Comparison of ENCODE assay signal across 39 cellular contexts in genomic region chr12:19224746-19225145, GRCh38.
"Had no signal": no experiment of that assay in that cellular context is flagged by ENCODE, and none has a peak within 500 bp of the region (broad histone marks: within the 10 kb centered on the region; RNA-seq: fewer than 3 reads in every experiment).

No MANE protein-coding gene starts in this region.

- H3K9me3 Mint-ChIP-seq: activated CD4-positive, alpha-beta T cell treated with anti-CD3 and anti-CD28 coated beads, Interleukin-2, amount 10 ng/mL, durations not matched to agents 7 days and 5 days; activated naive CD4-positive, alpha-beta T cell treated with anti-CD3 and anti-CD28 coated beads, Interleukin-2, amount 10 ng/mL, durations not matched to agents 7 days and 5 days; activated naive CD4-positive, alpha-beta T cell treated with anti-CD3 and anti-CD28 coated beads, Interleukin-2, amount 50 U/mL, for 24 hours; activated naive CD8-positive, alpha-beta T cell treated with anti-CD3 and anti-CD28 coated beads, Interleukin-2, amount 50 U/mL, for 24 hours; activated T-cell treated with anti-CD3 and anti-CD28 coated beads, Interleukin-2, amount 50 U/mL, for 24 hours; activated T-helper 2 cell treated with anti-CD3 and anti-CD28 coated beads, Interferon-gamma antibody, Interleukin-2, Interleukin-4, amounts not matched to agents 10 μg/mL and 5 μg/mL and 100 μg/mL, durations not matched to agents 14 hours and 24 hours and 36 hours; central memory CD8-positive, alpha-beta T cell; T-helper 1 cell treated with Interleukin-12 subunit alpha and Interleukin-12 subunit beta and Interleukin-4 antibody, amounts not matched to agents 30 μg/mL and 1 μg/mL, for 36 hours; T-helper 2 cell treated with Interferon-gamma antibody and Interleukin-4, amounts not matched to agents 5 μg/mL and 100 μg/mL, for 36 hours had no signal

- H3K4me1 Mint-ChIP-seq: activated CD4-positive, alpha-beta T cell treated with anti-CD3 and anti-CD28 coated beads, Interleukin-2, amount 10 ng/mL, durations not matched to agents 7 days and 5 days; activated naive CD4-positive, alpha-beta T cell treated with anti-CD3 and anti-CD28 coated beads, Interleukin-2, amount 10 ng/mL, durations not matched to agents 7 days and 5 days; activated naive CD4-positive, alpha-beta T cell treated with anti-CD3 and anti-CD28 coated beads, Interleukin-2, amount 50 U/mL, for 24 hours; activated naive CD8-positive, alpha-beta T cell treated with anti-CD3 and anti-CD28 coated beads, Interleukin-2, amount 10 ng/mL, durations not matched to agents 7 days and 5 days; activated naive CD8-positive, alpha-beta T cell treated with anti-CD3 and anti-CD28 coated beads, Interleukin-2, amount 50 U/mL, for 24 hours; central memory CD8-positive, alpha-beta T cell had no signal

- DNase-seq: activated CD4-positive, alpha-beta memory T cell treated with anti-CD3 and anti-CD28 coated beads, Interleukin-2, amount 10 ng/mL, durations not matched to agents 7 days and 5 days; activated CD4-positive, alpha-beta T cell treated with anti-CD3 and anti-CD28 coated beads for 1 hour; activated CD4-positive, alpha-beta T cell treated with anti-CD3 and anti-CD28 coated beads for 36 hours; activated CD4-positive, alpha-beta T cell treated with anti-CD3 and anti-CD28 coated beads for 48 hours; activated CD4-positive, alpha-beta T cell treated with anti-CD3 and anti-CD28 coated beads, Interleukin-2, amount 10 ng/mL, durations not matched to agents 7 days and 5 days; activated CD4-positive, alpha-beta T cell treated with anti-CD3 and anti-CD28 coated beads, Interleukin-2, amount 50 U/mL, for 48 hours; activated CD4-positive, CD25-positive, alpha-beta regulatory T cell; activated CD8-positive, alpha-beta memory T cell treated with anti-CD3 and anti-CD28 coated beads for 24 hours; activated CD8-positive, alpha-beta memory T cell treated with anti-CD3 and anti-CD28 coated beads, Interleukin-2, amount 10 ng/mL, durations not matched to agents 7 days and 5 days; activated CD8-positive, alpha-beta memory T cell treated with anti-CD3 and anti-CD28 coated beads, Interleukin-2, amount 50 U/mL, for 48 hours; activated CD8-positive, alpha-beta T cell treated with anti-CD3 and anti-CD28 coated beads, Interleukin-2, amount 10 ng/mL, durations not matched to agents 7 days and 5 days; activated effector memory CD4-positive, alpha-beta T cell treated with Interleukin-2 at 50 U/mL for 16 hours; activated gamma-delta T cell; activated naive CD4-positive, alpha-beta T cell treated with anti-CD3 and anti-CD28 coated beads, Interleukin-2, amount 10 ng/mL, durations not matched to agents 7 days and 5 days; activated naive CD4-positive, alpha-beta T cell treated with Interleukin-2 at 50 U/mL for 16 hours; activated naive CD8-positive, alpha-beta T cell treated with anti-CD3 and anti-CD28 coated beads, Interleukin-2, amount 10 ng/mL, durations not matched to agents 7 days and 5 days; activated naive CD8-positive, alpha-beta T cell treated with anti-CD3 and anti-CD28 coated beads, Interleukin-2, amount 50 U/mL, for 24 hours; activated T-cell treated with anti-CD3 and anti-CD28 coated beads, Interleukin-2, amount 50 U/mL, for 24 hours; activated T-cell treated with anti-CD3 and anti-CD28 coated beads, Interleukin-2, amount 50 U/mL, for 48 hours; amygdala; anterior cingulate cortex; caudate nucleus; cerebellar nuclear complex; T-helper 1 cell; T-helper 2 cell; T-helper 9 cell had no signal

- H3K36me3 ChIP-seq: ascending aorta, cardiac muscle cell had no signal

- H3K9me3 ChIP-seq: ascending aorta had no signal

- H3K4me3 ChIP-seq: ascending aorta, cardiac muscle cell had no signal

- H3K27ac Mint-ChIP-seq: activated CD4-positive, alpha-beta memory T cell treated with anti-CD3 and anti-CD28 coated beads, Interleukin-2, amount 10 ng/mL, durations not matched to agents 7 days and 5 days; activated CD4-positive, alpha-beta T cell treated with anti-CD3 and anti-CD28 coated beads for 36 hours; activated CD4-positive, alpha-beta T cell treated with anti-CD3 and anti-CD28 coated beads, Interleukin-2, amount 10 ng/mL, durations not matched to agents 7 days and 5 days; activated CD8-positive, alpha-beta memory T cell treated with anti-CD3 and anti-CD28 coated beads, Interleukin-2, amount 10 ng/mL, durations not matched to agents 7 days and 5 days; activated CD8-positive, alpha-beta T cell treated with anti-CD3 and anti-CD28 coated beads, Interleukin-2, amount 10 ng/mL, durations not matched to agents 7 days and 5 days; activated naive CD4-positive, alpha-beta T cell treated with anti-CD3 and anti-CD28 coated beads, Interleukin-2, amount 10 ng/mL, durations not matched to agents 7 days and 5 days; activated naive CD4-positive, alpha-beta T cell treated with anti-CD3 and anti-CD28 coated beads, Interleukin-2, amount 50 U/mL, for 24 hours; activated naive CD8-positive, alpha-beta T cell; activated naive CD8-positive, alpha-beta T cell treated with anti-CD3 and anti-CD28 coated beads, Interleukin-2, amount 10 ng/mL, durations not matched to agents 7 days and 5 days; activated naive CD8-positive, alpha-beta T cell treated with anti-CD3 and anti-CD28 coated beads, Interleukin-2, amount 50 U/mL, for 24 hours; activated T-cell treated with anti-CD3 and anti-CD28 coated beads, Interleukin-2, amount 50 U/mL, for 24 hours; activated T-helper 2 cell treated with anti-CD3 and anti-CD28 coated beads, Interferon-gamma antibody, Interleukin-2, Interleukin-4, amounts not matched to agents 10 μg/mL and 5 μg/mL and 100 μg/mL, durations not matched to agents 14 hours and 24 hours and 36 hours; T-helper 1 cell treated with Interleukin-12 subunit alpha and Interleukin-12 subunit beta and Interleukin-4 antibody, amounts not matched to agents 30 μg/mL and 1 μg/mL, for 36 hours; T-helper 2 cell treated with Interferon-gamma antibody and Interleukin-4, amounts not matched to agents 5 μg/mL and 100 μg/mL, for 36 hours had no signal

- ATAC-seq: activated CD4-positive, alpha-beta T cell treated with anti-CD3 and anti-CD28 coated beads for 36 hours; activated CD4-positive, CD25-positive, alpha-beta regulatory T cell treated with anti-CD3 and anti-CD28 coated beads, Interleukin-2, amount 50 U/mL, for 24 hours; activated CD8-positive, alpha-beta memory T cell treated with anti-CD3 and anti-CD28 coated beads, Interleukin-2, amount 10 ng/mL, durations not matched to agents 7 days and 5 days; activated CD8-positive, alpha-beta T cell treated with anti-CD3 and anti-CD28 coated beads, Interleukin-2, amount 10 ng/mL, durations not matched to agents 7 days and 5 days; activated naive CD8-positive, alpha-beta T cell treated with anti-CD3 and anti-CD28 coated beads, Interleukin-2, amount 50 U/mL, for 24 hours had no signal

- H3K4me3 Mint-ChIP-seq: activated CD4-positive, alpha-beta memory T cell treated with anti-CD3 and anti-CD28 coated beads, Interleukin-2, amount 10 ng/mL, durations not matched to agents 7 days and 5 days; activated CD4-positive, alpha-beta T cell treated with anti-CD3 and anti-CD28 coated beads for 36 hours; activated CD4-positive, alpha-beta T cell treated with anti-CD3 and anti-CD28 coated beads, Interleukin-2, amount 10 ng/mL, durations not matched to agents 7 days and 5 days; activated CD8-positive, alpha-beta memory T cell treated with anti-CD3 and anti-CD28 coated beads, Interleukin-2, amount 10 ng/mL, durations not matched to agents 7 days and 5 days; activated CD8-positive, alpha-beta T cell treated with anti-CD3 and anti-CD28 coated beads, Interleukin-2, amount 10 ng/mL, durations not matched to agents 7 days and 5 days; activated naive CD4-positive, alpha-beta T cell treated with anti-CD3 and anti-CD28 coated beads, Interleukin-2, amount 10 ng/mL, durations not matched to agents 7 days and 5 days; activated naive CD4-positive, alpha-beta T cell treated with anti-CD3 and anti-CD28 coated beads, Interleukin-2, amount 50 U/mL, for 24 hours; activated naive CD8-positive, alpha-beta T cell; activated naive CD8-positive, alpha-beta T cell treated with anti-CD3 and anti-CD28 coated beads, Interleukin-2, amount 10 ng/mL, durations not matched to agents 7 days and 5 days; activated naive CD8-positive, alpha-beta T cell treated with anti-CD3 and anti-CD28 coated beads, Interleukin-2, amount 50 U/mL, for 24 hours; activated T-cell treated with anti-CD3 and anti-CD28 coated beads, Interleukin-2, amount 50 U/mL, for 24 hours; brain; central memory CD8-positive, alpha-beta T cell; T-helper 1 cell treated with Interleukin-12 subunit alpha and Interleukin-12 subunit beta and Interleukin-4 antibody, amounts not matched to agents 30 μg/mL and 1 μg/mL, for 36 hours; T-helper 2 cell treated with Interferon-gamma antibody and Interleukin-4, amounts not matched to agents 5 μg/mL and 100 μg/mL, for 36 hours had no signal

- FAIRE-seq: bronchial epithelial cell, TTC549 had no signal

- H3K27ac ChIP-seq: cardiac muscle cell, VCaP had no signal

- H3K27me3 ChIP-seq: ascending aorta, cardiac muscle cell had no signal

- H3K36me3 Mint-ChIP-seq: activated CD8-positive, alpha-beta memory T cell treated with anti-CD3 and anti-CD28 coated beads, Interleukin-2, amount 10 ng/mL, durations not matched to agents 7 days and 5 days; activated naive CD4-positive, alpha-beta T cell treated with anti-CD3 and anti-CD28 coated beads, Interleukin-2, amount 10 ng/mL, durations not matched to agents 7 days and 5 days; activated naive CD4-positive, alpha-beta T cell treated with anti-CD3 and anti-CD28 coated beads, Interleukin-2, amount 50 U/mL, for 24 hours; activated naive CD8-positive, alpha-beta T cell; activated naive CD8-positive, alpha-beta T cell treated with anti-CD3 and anti-CD28 coated beads, Interleukin-2, amount 10 ng/mL, durations not matched to agents 7 days and 5 days had no signal

- H3K27me3 Mint-ChIP-seq: activated CD4-positive, alpha-beta memory T cell treated with anti-CD3 and anti-CD28 coated beads, Interleukin-2, amount 10 ng/mL, durations not matched to agents 7 days and 5 days; activated CD4-positive, alpha-beta T cell treated with anti-CD3 and anti-CD28 coated beads for 36 hours; activated CD4-positive, alpha-beta T cell treated with anti-CD3 and anti-CD28 coated beads, Interleukin-2, amount 10 ng/mL, durations not matched to agents 7 days and 5 days; activated CD8-positive, alpha-beta memory T cell treated with anti-CD3 and anti-CD28 coated beads, Interleukin-2, amount 10 ng/mL, durations not matched to agents 7 days and 5 days; activated naive CD4-positive, alpha-beta T cell treated with anti-CD3 and anti-CD28 coated beads, Interleukin-2, amount 10 ng/mL, durations not matched to agents 7 days and 5 days; activated naive CD8-positive, alpha-beta T cell; activated naive CD8-positive, alpha-beta T cell treated with anti-CD3 and anti-CD28 coated beads, Interleukin-2, amount 50 U/mL, for 24 hours; brain; central memory CD8-positive, alpha-beta T cell had no signal
